Comparison of ENCODE assay signal across 15 cellular contexts in the genomic region with DNA sequence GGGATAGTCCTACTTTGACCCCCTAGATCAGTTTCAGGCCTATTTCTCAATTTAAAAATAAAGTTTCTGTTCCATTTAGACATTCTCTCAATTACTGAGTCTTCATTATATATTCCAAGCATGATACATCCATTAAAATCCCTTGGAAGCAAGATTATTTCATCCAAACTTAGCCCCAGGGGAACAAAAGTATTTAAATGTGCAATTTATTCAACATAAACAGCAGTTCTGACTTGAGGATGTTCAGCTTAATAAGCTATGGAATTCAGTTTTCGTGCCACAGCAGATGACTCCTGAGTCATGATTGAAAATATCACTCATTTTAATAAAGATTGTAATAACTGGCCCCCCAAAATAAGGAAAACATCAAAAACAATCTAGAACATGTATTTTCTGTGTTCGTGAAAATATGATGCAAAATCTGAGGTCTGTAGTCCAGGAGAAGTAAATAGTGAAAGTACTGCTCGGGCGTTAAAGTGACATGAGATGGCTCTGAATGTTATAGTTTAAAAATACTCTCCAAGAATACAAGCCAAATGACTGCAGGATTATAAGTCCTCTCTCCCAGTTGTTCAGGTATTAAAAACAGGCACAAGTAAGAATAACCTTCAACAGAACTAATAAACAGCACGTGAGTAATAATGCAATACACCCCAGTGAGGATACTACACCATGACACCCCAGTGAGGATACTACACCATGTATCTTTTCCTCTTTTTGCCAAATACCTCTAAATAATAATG.
DNase-seq lines count a peak whose midpoint lies in the region; ATAC-seq and TF ChIP-seq lines count a peak whose summit lies in the region.
"Had no signal": no experiment of that assay in that cellular context is flagged by ENCODE, and none has a peak within 500 bp of the region (broad histone marks: within the 10 kb centered on the region; RNA-seq: fewer than 3 reads in every experiment).

No MANE protein-coding gene starts in this region.

- TF ChIP-seq CTCF in choroid plexus epithelial cell (conservative IDR thresholded peaks at IDR 0.05; ENCODE audit: low read depth, low read length) = no peak

- no peak overlapping the region for H2BK15ac ChIP-seq in mesenchymal stem cell (ENCODE audit: low read depth, poor library complexity, severe bottlenecking)

- H4K8ac ChIP-seq in mesenchymal stem cell (ENCODE audit: low read length) = no peak overlapping the region

- H3K27ac ChIP-seq in mesenchymal stem cell (ENCODE audit: low read length, poor library complexity, severe bottlenecking) = no peak overlapping the region
- no peak overlapping the region for H3K27ac ChIP-seq in CD8-positive, alpha-beta memory T cell (ENCODE audit: low read depth, low read length)
- H3K27ac ChIP-seq: adrenal gland, BLaER1, coronary artery, Peyer's patch had no signal

- no peak overlapping the region for H4K91ac ChIP-seq in mesenchymal stem cell (ENCODE audit: low read length)

- no peaks in the 10 kb centered on the region for H3K9me3 ChIP-seq in mesenchymal stem cell (ENCODE audit: control insufficient read depth, low read length)
- H3K9me3 ChIP-seq in CD8-positive, alpha-beta memory T cell (ENCODE audit: low read length) = no peaks in the 10 kb centered on the region
- H3K9me3 ChIP-seq: adrenal gland, pancreas, Peyer's patch, tibial artery had no signal

- no peaks in the 10 kb centered on the region for H3K27me3 ChIP-seq in mesenchymal stem cell (ENCODE audit: control insufficient read depth in 1 of 2, insufficient read depth in 1 of 2, low read length in 2 of 2)
- no peaks in the 10 kb centered on the region for H3K27me3 ChIP-seq in CD8-positive, alpha-beta memory T cell (ENCODE audit: insufficient read depth, low read length, poor library complexity, severe bottlenecking)
- H3K27me3 ChIP-seq: adrenal gland, BLaER1, pancreas, Peyer's patch, tibial artery had no signal

- H3K9me3 Mint-ChIP-seq in CD8-positive, alpha-beta memory T cell = no peaks in the 10 kb centered on the region
- H3K9me3 Mint-ChIP-seq: activated T-cell treated with anti-CD3 and anti-CD28 coated beads, Interleukin-2, amount 50 U/mL, for 24 hours had no signal

- H3K27ac Mint-ChIP-seq in CD8-positive, alpha-beta memory T cell = peak overlapping the region in 1 of 8 donors; percentile 11
- H3K27ac Mint-ChIP-seq: activated T-cell treated with anti-CD3 and anti-CD28 coated beads, Interleukin-2, amount 50 U/mL, for 24 hours had no signal

- no peak overlapping the region for H3K14ac ChIP-seq in mesenchymal stem cell (ENCODE audit: low read length in 2 of 2)

- no peak overlapping the region for H2AK5ac ChIP-seq in mesenchymal stem cell (ENCODE audit: low read length, severe bottlenecking)

- POLR2A ChIA-PET in CD8-positive, alpha-beta memory T cell (lab: Charles Lee) = no interaction called here

- no peaks in the 10 kb centered on the region for H3K27me3 Mint-ChIP-seq in CD8-positive, alpha-beta memory T cell
- H3K27me3 Mint-ChIP-seq: activated T-cell treated with anti-CD3 and anti-CD28 coated beads, Interleukin-2, amount 50 U/mL, for 24 hours had no signal

- no peak overlapping the region for H2BK5ac ChIP-seq in mesenchymal stem cell (ENCODE audit: low read depth, low read length, poor library complexity, severe bottlenecking)

- no peak overlapping the region for H3K18ac ChIP-seq in mesenchymal stem cell (ENCODE audit: low read depth in 1 of 2, low read length in 2 of 2)

- peak; percentile 10 for ATAC-seq in HG03060 (IDR thresholded peaks at IDR 0.05; ENCODE audit: low read depth, unreplicated experiment)

- H2BK12ac ChIP-seq in mesenchymal stem cell (ENCODE audit: low read length in 2 of 2) = no peak overlapping the region

- H3K4me1 ChIP-seq in mesenchymal stem cell (ENCODE audit: control insufficient read depth, insufficient read depth, low read depth, low read length) = peaks cover 3% of the 10 kb centered on the region
- H3K4me1 ChIP-seq in CD8-positive, alpha-beta memory T cell (ENCODE audit: insufficient read depth, low read length) = no peaks in the 10 kb centered on the region
- H3K4me1 ChIP-seq: adrenal gland had no signal

- peak overlapping the region in 1 of 7 donors; percentile 7 for H3K4me3 Mint-ChIP-seq in CD8-positive, alpha-beta memory T cell
- H3K4me3 Mint-ChIP-seq: activated T-cell treated with anti-CD3 and anti-CD28 coated beads, Interleukin-2, amount 50 U/mL, for 24 hours had no signal

- peaks cover 0 to 9% (median 4%) of the 10 kb centered on the region in 3 donors for H3K36me3 Mint-ChIP-seq in CD8-positive, alpha-beta memory T cell

- H2BK120ac ChIP-seq in mesenchymal stem cell (ENCODE audit: low read depth, low read length) = no peak overlapping the region

- 88% methylated on average over 1 of the region's 5 CpGs for WGBS in mesenchymal stem cell

- peak overlapping the region; percentile 56 for H3K9ac ChIP-seq in mesenchymal stem cell (ENCODE audit: low read length)
- H3K9ac ChIP-seq: BLaER1 had no signal

- H2AFZ ChIP-seq in mesenchymal stem cell (ENCODE audit: low read depth, low read length) = no peak overlapping the region

- H3K4me2 ChIP-seq in mesenchymal stem cell (ENCODE audit: low read length, poor library complexity, severe bottlenecking) = no peak overlapping the region
- H3K4me2 ChIP-seq: BLaER1 had no signal

- H3K4me1 Mint-ChIP-seq in CD8-positive, alpha-beta memory T cell = peaks cover 19 to 50% (median 46%) of the 10 kb centered on the region in 3 donors

- CTCF ChIA-PET in CD8-positive, alpha-beta memory T cell (lab: Charles Lee) = interaction anchor here (1.1 to 1.8 kb wide), 3 partner anchors 10 to 17 kb away, joined by 4 read pairs; no protein-coding TSS in a partner anchor

- no peaks in the 10 kb centered on the region for H3K36me3 ChIP-seq in mesenchymal stem cell (ENCODE audit: control insufficient read depth in 1 of 2, insufficient read depth in 2 of 2, low read depth in 1 of 2, low read length in 2 of 2)
- H3K36me3 ChIP-seq in CD8-positive, alpha-beta memory T cell (ENCODE audit: insufficient read depth, low read length) = no peaks in the 10 kb centered on the region
- H3K36me3 ChIP-seq: adrenal gland, pancreas, Peyer's patch, tibial artery had no signal

- H3K79me1 ChIP-seq in mesenchymal stem cell (replicated peaks; ENCODE audit: low read length, poor library complexity, severe bottlenecking) = no peaks in the 10 kb centered on the region

- no peak overlapping the region for H3K4me3 ChIP-seq in choroid plexus epithelial cell (ENCODE audit: low read depth, low read length)
- H3K4me3 ChIP-seq in mesenchymal stem cell (ENCODE audit: insufficient read depth in 1 of 2, low read depth in 1 of 2, low read length in 2 of 2) = peak overlapping the region in 1 of 2 experiments; percentile 36
- no peak overlapping the region for H3K4me3 ChIP-seq in CD8-positive, alpha-beta memory T cell (ENCODE audit: low read length)
- H3K4me3 ChIP-seq: adrenal gland, BLaER1, coronary artery, Peyer's patch, tibial artery had no signal

- H3K4ac ChIP-seq in mesenchymal stem cell (ENCODE audit: low read depth in 1 of 2, low read length in 2 of 2) = no peak overlapping the region

- no peak overlapping the region for H3K23ac ChIP-seq in mesenchymal stem cell (ENCODE audit: low read length in 2 of 2)

- DNase-seq in EH (ENCODE audit: low read depth) (peak; percentile 46), choroid plexus epithelial cell (ENCODE audit: low read depth) (peak; percentile 40), mesenchymal stem cell (no peak), HuH-7 (ENCODE audit: low spot score) (no peak), NCI-H524 treated with DMSO at 0.1 percent for 48 hours (lab: John Stamatoyannopoulos, UW) (no peak), NCI-H2107 treated with DMSO at 0.1 percent for 48 hours (lab: John Stamatoyannopoulos, UW; ENCODE audit: unreplicated experiment) (no peak)
- DNase-seq in CD8-positive, alpha-beta memory T cell = no peak
- DNase-seq: tibial artery had no signal

Comparison
In these comparisons a context has a peak if more than half of its experiments do, and no peak if none do; other contexts are left out.
1. DNase-seq: peak in EH (single experiment) and choroid plexus epithelial cell (single experiment); none in mesenchymal stem cell (single experiment), CD8-positive, alpha-beta memory T cell (0 of 5), HuH-7 (single experiment), NCI-H524 treated with DMSO at 0.1 percent for 48 hours (single experiment) and NCI-H2107 treated with DMSO at 0.1 percent for 48 hours (single experiment).